Comparison of ENCODE assay signal across 9 cellular contexts in the genomic region with DNA sequence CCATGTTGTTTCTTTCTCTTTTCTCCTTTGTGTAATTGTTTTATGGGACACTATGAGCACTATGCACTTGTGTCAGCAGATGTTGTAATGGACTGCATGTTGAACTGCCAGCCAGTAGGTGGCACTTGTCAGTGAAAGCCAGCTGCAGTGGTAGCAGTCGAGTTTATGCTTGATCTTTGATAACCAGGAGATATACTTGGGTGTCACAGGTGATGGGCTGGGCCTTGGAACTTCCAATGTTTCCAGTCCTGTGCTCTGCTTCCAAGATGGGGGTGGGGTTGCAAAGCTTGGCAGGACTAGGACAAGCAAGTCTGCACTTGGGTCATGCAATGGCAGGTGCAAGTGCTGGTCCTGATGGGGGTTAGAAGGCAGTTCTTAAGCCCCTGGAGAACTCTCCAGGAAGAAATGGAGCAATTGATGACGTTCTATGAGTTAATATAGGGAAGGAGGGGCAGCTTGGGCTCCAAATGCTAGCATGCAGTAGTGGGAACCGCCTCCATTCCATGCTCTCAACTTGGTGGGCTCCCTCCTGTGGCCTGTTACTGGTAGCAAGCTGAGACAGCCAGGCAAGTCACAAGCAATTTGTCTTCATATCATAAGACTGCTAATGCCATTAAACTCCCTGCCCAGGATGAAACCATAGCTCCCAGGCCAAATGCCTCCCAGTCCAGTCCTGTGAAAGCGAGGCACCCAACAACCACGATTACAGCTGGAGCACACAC. TPM values are rescaled to one million over a fixed set of nuclear protein-coding genes. Genes with fewer than 3 reads are reported as not detected.
DNase-seq lines count a peak whose midpoint lies in the region; ATAC-seq and TF ChIP-seq lines count a peak whose summit lies in the region.
"Had no signal": no experiment of that assay in that cellular context is flagged by ENCODE, and none has a peak within 500 bp of the region (broad histone marks: within the 10 kb centered on the region; RNA-seq: fewer than 3 reads in every experiment).

No MANE protein-coding gene starts in this region.

- no peak overlapping the region for H2BK12ac ChIP-seq in trophoblast cell (ENCODE audit: low read length)

- peaks cover 0 to 2% of the 10 kb centered on the region in 2 experiments for H3K4me1 ChIP-seq in trophoblast cell (ENCODE audit: control insufficient read depth in 1 of 2, insufficient read depth in 2 of 2, low read length in 2 of 2)
- H3K4me1 ChIP-seq: BLaER1 treated with 17β-estradiol and CSF1 and Interleukin-3, amounts not matched to agents 10 nM and 100 nM had no signal

- no peaks in the 10 kb centered on the region for H3K79me1 ChIP-seq in trophoblast cell (ENCODE audit: low read length)

- peak; percentile 96 for ATAC-seq in GM21619 (IDR thresholded peaks at IDR 0.05; ENCODE audit: unreplicated experiment)

- H3K4ac ChIP-seq in trophoblast cell (ENCODE audit: low read depth, low read length) = no peak overlapping the region

- no peak overlapping the region for H3K23ac ChIP-seq in trophoblast cell (ENCODE audit: low read length)

- peak overlapping the region; percentile 10 for H2AFZ ChIP-seq in trophoblast cell (ENCODE audit: insufficient read depth, low read length, poor library complexity)

- no peaks in the 10 kb centered on the region for H3K36me3 ChIP-seq in trophoblast cell (ENCODE audit: control insufficient read depth in 1 of 2, insufficient read depth in 2 of 2, low read length in 2 of 2)
- H3K36me3 ChIP-seq: BLaER1 treated with 17β-estradiol and CSF1 and Interleukin-3, amounts not matched to agents 10 nM and 100 nM had no signal

- no peaks in the 10 kb centered on the region for H3K9me3 ChIP-seq in trophoblast cell (ENCODE audit: insufficient read depth, low read depth, low read length)

- no peaks in the 10 kb centered on the region for H3K79me2 ChIP-seq in trophoblast cell (ENCODE audit: control insufficient read depth, insufficient read depth, low read length, poor library complexity)

- no peak overlapping the region for H3K9ac ChIP-seq in trophoblast cell (ENCODE audit: low read length)
- H3K9ac ChIP-seq: BLaER1 treated with 17β-estradiol and CSF1 and Interleukin-3, amounts not matched to agents 10 nM and 100 nM had no signal

- no peak overlapping the region for H3K27ac ChIP-seq in trophoblast cell (ENCODE audit: low read depth, low read length)
- H3K27ac ChIP-seq: BLaER1 treated with 17β-estradiol and CSF1 and Interleukin-3, amounts not matched to agents 10 nM and 100 nM had no signal

- H3K18ac ChIP-seq in trophoblast cell (ENCODE audit: low read length) = no peak overlapping the region

- no peak overlapping the region for H4K12ac ChIP-seq in trophoblast cell (ENCODE audit: low read depth, low read length)

- DNase-seq in NCI-H1417 (lab: John Stamatoyannopoulos, UW) = peak in 2 of 3 experiments; percentile 24 to 52
- no peak for DNase-seq in NCI-H1417 treated with DMSO at 0.1 percent for 48 hours (lab: John Stamatoyannopoulos, UW)
- DNase-seq in HS-5 (ENCODE audit: low read depth) = peak; percentile 9
- peak; percentile 12 to 18 for DNase-seq in activated CD4-positive, alpha-beta T cell treated with anti-CD3 and anti-CD28 coated beads, Interleukin-2, amount 50 U/mL, for 4 hours
- DNase-seq in fibroblast of pulmonary artery (ENCODE audit: low read depth) = peak; percentile 30
- DNase-seq in trophoblast cell = peak in 1 of 2 donors; percentile 57
- DNase-seq in AG08395 (ENCODE audit: low spot score) = no peak

- no peak overlapping the region for H3K4me3 ChIP-seq in fibroblast of pulmonary artery (replicated peaks; ENCODE audit: low read depth, low read length)
- no peak overlapping the region for H3K4me3 ChIP-seq in trophoblast cell (ENCODE audit: low read depth, low read length)
- H3K4me3 ChIP-seq: BLaER1 treated with 17β-estradiol and CSF1 and Interleukin-3, amounts not matched to agents 10 nM and 100 nM had no signal

- TF ChIP-seq CTCF in fibroblast of pulmonary artery (IDR thresholded peaks at IDR 0.05; ENCODE audit: low read length, missing control alignments) = peak; percentile 52

- no peak overlapping the region for H2AK5ac ChIP-seq in trophoblast cell (ENCODE audit: low read length)

- H3K4me2 ChIP-seq in trophoblast cell (ENCODE audit: low read length) = no peak overlapping the region
- H3K4me2 ChIP-seq: BLaER1 treated with 17β-estradiol and CSF1 and Interleukin-3, amounts not matched to agents 10 nM and 100 nM had no signal

- no peak overlapping the region for H4K91ac ChIP-seq in trophoblast cell (ENCODE audit: low read depth, low read length)

- no peak overlapping the region for H3K14ac ChIP-seq in trophoblast cell (ENCODE audit: low read length)

- WGBS in trophoblast cell (ENCODE audit: extremely low coverage, insufficient coverage, insufficient read length) = no CpG with 5 or more reads among the region's 5 CpGs

- H3K27me3 ChIP-seq in trophoblast cell (ENCODE audit: insufficient read depth, low read length) = no peaks in the 10 kb centered on the region
- H3K27me3 ChIP-seq: BLaER1 treated with 17β-estradiol and CSF1 and Interleukin-3, amounts not matched to agents 10 nM and 100 nM had no signal

- no peak overlapping the region for H2BK5ac ChIP-seq in trophoblast cell (ENCODE audit: low read depth, low read length, poor library complexity)

- no peak overlapping the region for H4K8ac ChIP-seq in trophoblast cell (ENCODE audit: low read depth, low read length)

- no peak overlapping the region for H2BK120ac ChIP-seq in trophoblast cell (ENCODE audit: insufficient read depth, low read length, poor library complexity)

RNA-seq across cellular contexts. Expression of gene HTR1F, which starts 21.0 kb away (rescaled TPM):
- 0.01 and 0.03 TPM in 2 replicates for polyA plus RNA-seq in trophoblast cell (2013)

Comparison
In these comparisons a context has a peak if more than half of its experiments do, and no peak if none do; other contexts are left out.
1. DNase-seq: peak in NCI-H1417 (2 of 3), HS-5 (single experiment), activated CD4-positive, alpha-beta T cell treated with anti-CD3 and anti-CD28 coated beads, Interleukin-2, amount 50 U/mL, for 4 hours (2 of 2) and fibroblast of pulmonary artery (single experiment); none in NCI-H1417 treated with DMSO at 0.1 percent for 48 hours (single experiment) and AG08395 (single experiment).